In genomic region chr3:156682491-156682890, GRCh38 we compare ENCODE assay signal across 18 cellular contexts. TPM values are rescaled to one million over a fixed set of nuclear protein-coding genes. Genes with fewer than 3 reads are reported as not detected.
A peak's percentile ranks its signal among the peaks of the same experiment; 100 is the strongest.
DNase-seq lines count a peak whose midpoint lies in the region; ATAC-seq and TF ChIP-seq lines count a peak whose summit lies in the region.
"Had no signal": no experiment of that assay in that cellular context is flagged by ENCODE, and none has a peak within 500 bp of the region (broad histone marks: within the 10 kb centered on the region; RNA-seq: fewer than 3 reads in every experiment).

No MANE protein-coding gene starts in this region.

- intact Hi-C loops in activated CD4-positive, alpha-beta T cell treated with anti-CD3 and anti-CD28 coated beads, Interleukin-2, amount 10 ng/mL, durations not matched to agents 24 days and 14 days (cut with micrococcal nuclease) = no loop called here

- TF ChIP-seq CTCF in NB4 (IDR thresholded peaks at IDR 0.05; ENCODE audit: low read depth, low read length) (no peak), parathyroid adenoma (IDR thresholded peaks at IDR 0.05) (no peak)

- no peak for TF ChIP-seq POLR2A in NB4 (IDR thresholded peaks at IDR 0.05; ENCODE audit: extremely low read depth, insufficient read length)

- peaks cover 77% of the 10 kb centered on the region for H3K79me2 ChIP-seq in parathyroid adenoma

- H3K4me3 ChIP-seq in NB4 (ENCODE audit: low read depth, low read length) (peak overlapping the region; percentile 77), parathyroid adenoma (ENCODE audit: low read depth, low read length) (peak overlapping the region; percentile 90)

- H3K36me3 ChIP-seq in parathyroid adenoma (ENCODE audit: control insufficient read depth, insufficient read depth, low read length) = peaks cover 4% of the 10 kb centered on the region

- no peak for ATAC-seq in central memory CD8-positive, alpha-beta T cell (replicated peaks; ENCODE audit: extremely low read depth, poor library complexity, severe bottlenecking)
- ATAC-seq in GM18867 (IDR thresholded peaks at IDR 0.05; ENCODE audit: unreplicated experiment) = no peak
- ATAC-seq: sciatic nerve had no signal

- no peaks in the 10 kb centered on the region for H3K27me3 Mint-ChIP-seq in activated CD4-positive, alpha-beta T cell treated with anti-CD3 and anti-CD28 coated beads, Interleukin-2, amount 10 ng/mL, durations not matched to agents 24 days and 14 days
- no peaks in the 10 kb centered on the region for H3K27me3 Mint-ChIP-seq in central memory CD8-positive, alpha-beta T cell

- H2AFZ ChIP-seq in parathyroid adenoma = no peak overlapping the region

- H3K9me3 Mint-ChIP-seq in activated CD4-positive, alpha-beta T cell treated with anti-CD3 and anti-CD28 coated beads, Interleukin-2, amount 10 ng/mL, durations not matched to agents 24 days and 14 days = no peaks in the 10 kb centered on the region
- no peaks in the 10 kb centered on the region for H3K9me3 Mint-ChIP-seq in central memory CD8-positive, alpha-beta T cell
- H3K9me3 Mint-ChIP-seq: activated naive CD4-positive, alpha-beta T cell treated with anti-CD3 and anti-CD28 coated beads, Interleukin-2, amount 50 U/mL, for 72 hours; neural crest cell had no signal

- no peak overlapping the region for H3K9ac ChIP-seq in parathyroid adenoma

- H3K4me1 ChIP-seq in parathyroid adenoma = peaks cover 7% of the 10 kb centered on the region

- H3K36me3 Mint-ChIP-seq in activated CD4-positive, alpha-beta T cell treated with anti-CD3 and anti-CD28 coated beads, Interleukin-2, amount 10 ng/mL, durations not matched to agents 24 days and 14 days (ENCODE audit: low read depth) = peaks cover 46% of the 10 kb centered on the region
- H3K36me3 Mint-ChIP-seq in central memory CD8-positive, alpha-beta T cell (ENCODE audit: insufficient read depth) = peaks cover 47% of the 10 kb centered on the region

- H3K4me1 Mint-ChIP-seq in activated CD4-positive, alpha-beta T cell treated with anti-CD3 and anti-CD28 coated beads, Interleukin-2, amount 10 ng/mL, durations not matched to agents 24 days and 14 days = peaks cover 72% of the 10 kb centered on the region
- H3K4me1 Mint-ChIP-seq in central memory CD8-positive, alpha-beta T cell = peaks cover 77% of the 10 kb centered on the region

- H3K4me3 Mint-ChIP-seq in activated CD4-positive, alpha-beta T cell treated with anti-CD3 and anti-CD28 coated beads, Interleukin-2, amount 10 ng/mL, durations not matched to agents 24 days and 14 days = peak overlapping the region; percentile 63
- H3K4me3 Mint-ChIP-seq in central memory CD8-positive, alpha-beta T cell = peak overlapping the region; percentile 56
- H3K4me3 Mint-ChIP-seq: neural crest cell had no signal

- no peaks in the 10 kb centered on the region for H3K27me3 ChIP-seq in parathyroid adenoma (ENCODE audit: control insufficient read depth, insufficient read depth, low read length)
- H3K27me3 ChIP-seq: tibial artery had no signal

- peak overlapping the region; percentile 99 for H3K27ac ChIP-seq in parathyroid adenoma
- H3K27ac ChIP-seq: tibial artery had no signal

- peak overlapping the region; percentile 52 for H3K4me2 ChIP-seq in parathyroid adenoma (ENCODE audit: low read length)

- no peak for DNase-seq in activated CD4-positive, alpha-beta T cell treated with anti-CD3 and anti-CD28 coated beads, Interleukin-2, amount 10 ng/mL, durations not matched to agents 24 days and 14 days
- no peak for DNase-seq in activated CD4-positive, alpha-beta T cell treated with anti-CD3 and anti-CD28 coated beads, Interleukin-2, amount 50 U/mL, for 4 hours
- DNase-seq in NB4 (ENCODE audit: low read depth) = no peak
- no peak for DNase-seq in central memory CD8-positive, alpha-beta T cell (ENCODE audit: low spot score in 2 of 2)
- DNase-seq in KG1 (lab: John Stamatoyannopoulos, UW) = no peak
- DNase-seq in SW 1271 (lab: John Stamatoyannopoulos, UW) = no peak
- DNase-seq: activated CD8-positive, alpha-beta memory T cell treated with anti-CD3 and anti-CD28 coated beads, Interleukin-2, amount 50 U/mL, for 48 hours; AML-193; caudate nucleus; NCI-H1092 treated with DMSO at 0.1 percent for 48 hours; NCI-H446 treated with DMSO at 0.1 percent for 48 hours; stimulated activated CD4-positive, alpha-beta T cell treated with anti-CD3 and anti-CD28 coated beads, Interleukin-4, amount 100 ng/mL, for 1 hour; tibial artery had no signal

- no peaks in the 10 kb centered on the region for H3K9me3 ChIP-seq in parathyroid adenoma (ENCODE audit: control insufficient read depth, low read length)
- H3K9me3 ChIP-seq: tibial artery had no signal

- H3K27ac Mint-ChIP-seq in activated CD4-positive, alpha-beta T cell treated with anti-CD3 and anti-CD28 coated beads, Interleukin-2, amount 10 ng/mL, durations not matched to agents 24 days and 14 days = no peak overlapping the region
- no peak overlapping the region for H3K27ac Mint-ChIP-seq in central memory CD8-positive, alpha-beta T cell (ENCODE audit: low read depth)

RNA-seq across cellular contexts. Expression of gene TIPARP, which starts 8.1 kb away (rescaled TPM):
- 17.7 and 18.7 TPM in 2 replicates for total RNA-seq in activated CD4-positive, alpha-beta T cell treated with anti-CD3 and anti-CD28 coated beads, Interleukin-2, amount 10 ng/mL, durations not matched to agents 24 days and 14 days
